7 cellular contexts compared by ENCODE assay signal in genomic region chr5:129125819-129126218, GRCh38. TPM values are rescaled to one million over a fixed set of nuclear protein-coding genes. Genes with fewer than 3 reads are reported as not detected.
DNase-seq lines count a peak whose midpoint lies in the region; ATAC-seq and TF ChIP-seq lines count a peak whose summit lies in the region.

No MANE protein-coding gene starts in this region.

- H3K4me3 ChIP-seq in Karpas-422 (ENCODE audit: low read length), result no peak overlapping the region

- no peaks in the 10 kb centered on the region for H3K9me3 ChIP-seq in Karpas-422 (ENCODE audit: low read length)

- H3K4me1 Mint-ChIP-seq in naive B cell (peaks cover 9 to 24% (median 21%) of the 10 kb centered on the region in 3 donors), Calu3 (ENCODE audit: low read depth, unreplicated experiment) (no peaks in the 10 kb centered on the region), HFFc6 (ENCODE audit: low read depth) (no peaks in the 10 kb centered on the region), endothelial cell (ENCODE audit: unreplicated experiment) (peaks cover 6% of the 10 kb centered on the region)

- intact Hi-C loops in Calu3 (cut with micrococcal nuclease; ENCODE audit: unreplicated experiment), result loop anchor here (1.0 kb wide), 1 partner anchor 221 kb away; no protein-coding TSS in a partner anchor

- H3K36me3 Mint-ChIP-seq in naive B cell, result no peaks in the 10 kb centered on the region
- H3K36me3 Mint-ChIP-seq in Calu3 (ENCODE audit: insufficient read depth, unreplicated experiment), result no peaks in the 10 kb centered on the region
- no peaks in the 10 kb centered on the region for H3K36me3 Mint-ChIP-seq in HFFc6 (ENCODE audit: low read depth)
- no peaks in the 10 kb centered on the region for H3K36me3 Mint-ChIP-seq in endothelial cell (ENCODE audit: low read depth, unreplicated experiment)

- no peak overlapping the region for H3K9ac ChIP-seq in Karpas-422 (ENCODE audit: low read length)

- CTCF ChIA-PET in Calu3 (lab: Charles Lee), result interaction anchor here (0.9 to 2.2 kb wide), 2 partner anchors 18 to 220 kb away, joined by 5 to 8 read pairs; no protein-coding TSS in a partner anchor

- no peak overlapping the region for H3K4me2 ChIP-seq in Karpas-422 (ENCODE audit: low read depth, low read length, poor library complexity, severe bottlenecking)

- H3K9me3 Mint-ChIP-seq in naive B cell, result no peaks in the 10 kb centered on the region
- H3K9me3 Mint-ChIP-seq in Calu3 (ENCODE audit: low read depth, unreplicated experiment), result no peaks in the 10 kb centered on the region
- H3K9me3 Mint-ChIP-seq in HFFc6, result no peaks in the 10 kb centered on the region
- H3K9me3 Mint-ChIP-seq in endothelial cell (ENCODE audit: unreplicated experiment), result no peaks in the 10 kb centered on the region

- H3K27ac Mint-ChIP-seq in naive B cell (peak overlapping the region in 3 of 6 donors; percentile 18 to 80 (median 51)), Calu3 (ENCODE audit: unreplicated experiment) (no peak overlapping the region), HFFc6 (no peak overlapping the region), endothelial cell (ENCODE audit: unreplicated experiment) (no peak overlapping the region)

- H3K27ac ChIP-seq in Karpas-422 (ENCODE audit: low read length), result no peak overlapping the region

- no peaks in the 10 kb centered on the region for H4K20me1 ChIP-seq in Karpas-422 (ENCODE audit: insufficient read depth, low read depth, low read length)

- no peaks in the 10 kb centered on the region for H3K9me2 ChIP-seq in Karpas-422 (replicated peaks; ENCODE audit: insufficient read depth, low read length)

- H3K27me3 ChIP-seq in Karpas-422 (ENCODE audit: low read length), result no peaks in the 10 kb centered on the region

- peak overlapping the region in 2 of 8 donors; percentile 25 to 61 for H3K4me3 Mint-ChIP-seq in naive B cell
- H3K4me3 Mint-ChIP-seq in Calu3 (ENCODE audit: low read depth, unreplicated experiment), result no peak overlapping the region
- H3K4me3 Mint-ChIP-seq in HFFc6, result no peak overlapping the region
- H3K4me3 Mint-ChIP-seq in endothelial cell (ENCODE audit: unreplicated experiment), result no peak overlapping the region

- DNase-seq in Karpas-422, result peak; percentile 7
- no peak for DNase-seq in naive B cell
- no peak for DNase-seq in Calu3
- DNase-seq in HFFc6, result no peak
- DNase-seq in endothelial cell (ENCODE audit: low spot score), result no peak

- H3K27me3 Mint-ChIP-seq in naive B cell (no peaks in the 10 kb centered on the region), Calu3 (ENCODE audit: unreplicated experiment) (no peaks in the 10 kb centered on the region), HFFc6 (ENCODE audit: insufficient read depth) (no peaks in the 10 kb centered on the region), endothelial cell (ENCODE audit: unreplicated experiment) (no peaks in the 10 kb centered on the region)

- H3K36me3 ChIP-seq in Karpas-422 (ENCODE audit: insufficient read depth, low read length), result no peaks in the 10 kb centered on the region

- ATAC-seq in GM18867 (IDR thresholded peaks at IDR 0.05; ENCODE audit: unreplicated experiment) (peak; percentile 87), GM21825 (IDR thresholded peaks at IDR 0.05; ENCODE audit: unreplicated experiment) (peak; percentile 71), naive B cell (ENCODE audit: low read depth in 2 of 2) (peak; percentile 54 to 61)

- BruUV-seq in Calu3 (replicated peaks; lab: Mats Ljungman, UMichigan), result no TSS peak

- TF ChIP-seq CTCF in Calu3 (IDR thresholded peaks at IDR 0.05; ENCODE audit: unreplicated experiment), result no peak
- TF ChIP-seq CTCF in HFFc6 (IDR thresholded peaks at IDR 0.05), result no peak; the same call in 1 of the 2 replicates
- no peak for TF ChIP-seq CTCF in endothelial cell (IDR thresholded peaks at IDR 0.05; ENCODE audit: unreplicated experiment)

- no peaks in the 10 kb centered on the region for H3K79me2 ChIP-seq in Karpas-422 (ENCODE audit: low read length)

- no peak overlapping the region for H2AFZ ChIP-seq in Karpas-422 (ENCODE audit: low read length)

- H3K4me1 ChIP-seq in Karpas-422 (ENCODE audit: low read length), result peaks cover 13% of the 10 kb centered on the region

RNA-seq across cellular contexts. Expression of gene ISOC1, which starts 31.3 kb away (rescaled TPM):
- total RNA-seq in Karpas-422 (2014; rRNA removed; shearing (Covaris generic); ENCODE audit: low replicate concordance), result 14.9 and 20.3 TPM in 2 replicates
- polyA plus RNA-seq in naive B cell (ENCODE audit: low read depth in 6 of 6), result 10 to 100 TPM; 17.1 to 38.2 (median 21.4) TPM
- total RNA-seq in Calu3 (2022) (30.8 and 32.6 TPM in 2 replicates), endothelial cell (ENCODE audit: unreplicated experiment) (32.4 TPM)
- 1 to 10 TPM; 6.7 to 9.0 (median 8.2) TPM for total RNA-seq in HFFc6 (2021; fragmentation: NEBNext Ultra II Directional; extraction: Animal tissue kit (Norgen Biotek cat#: 25700))
